16 cellular contexts compared by ENCODE assay signal in genomic region chr5:178078197-178078995, GRCh38. TPM values are rescaled to one million over a fixed set of nuclear protein-coding genes. Genes with fewer than 3 reads are reported as not detected.
DNase-seq lines count a peak whose midpoint lies in the region; ATAC-seq and TF ChIP-seq lines count a peak whose summit lies in the region.
"Had no signal": no experiment of that assay in that cellular context is flagged by ENCODE, and none has a peak within 500 bp of the region (broad histone marks: within the 10 kb centered on the region; RNA-seq: fewer than 3 reads in every experiment).

No MANE protein-coding gene starts in this region.

- no peaks in the 10 kb centered on the region for H3K9me3 ChIP-seq in SJCRH30 (replicated peaks)
- no peaks in the 10 kb centered on the region for H3K9me3 ChIP-seq in fibroblast of lung (ENCODE audit: control insufficient read depth, insufficient read depth, low read depth, low read length)
- H3K9me3 ChIP-seq in heart right ventricle: no peaks in the 10 kb centered on the region
- H3K9me3 ChIP-seq: colonic mucosa, heart left ventricle had no signal

- peak overlapping the region; percentile 32 for H3K4me2 ChIP-seq in fibroblast of lung (ENCODE audit: extremely low read depth, insufficient read depth, low read length)

- no peaks in the 10 kb centered on the region for H3K27me3 ChIP-seq in SJCRH30
- peaks cover 19% of the 10 kb centered on the region for H3K27me3 ChIP-seq in fibroblast of lung (ENCODE audit: control insufficient read depth, insufficient read depth, low read length)
- peaks cover 0 to 38% (median 23%) of the 10 kb centered on the region in 7 donors for H3K27me3 ChIP-seq in heart right ventricle
- H3K27me3 ChIP-seq: colonic mucosa had no signal

- H3K79me2 ChIP-seq in fibroblast of lung (ENCODE audit: control insufficient read depth, insufficient read depth, low read length): no peaks in the 10 kb centered on the region

- intact Hi-C loops in heart right ventricle (cut with DNase I): loop anchor here in 8 of 10 donors (1.0 to 5.0 kb wide), 5 partner anchors 34 to 1099 kb away; partner anchors contain the start of gene N4BP3 (in 1 of the 8)

- WGBS in heart right ventricle, 2 donors: 80 to 87% methylated on average over 22 of the region's 22 CpGs

- ATAC-seq in heart right ventricle: no peak
- ATAC-seq: heart left ventricle had no signal

- TF ChIP-seq CTCF in fibroblast of lung (conservative IDR thresholded peaks at IDR 0.05 in 1 of 2, IDR thresholded peaks at IDR 0.05 in 1 of 2; ENCODE audit: low read depth in 1 of 2, low read length in 2 of 2) (no peak), heart right ventricle (IDR thresholded peaks at IDR 0.05) (no peak)

- DNase-seq in SIG-M5 treated with dmso at 0.1 percent for 504 hours (lab: John Stamatoyannopoulos, UW; ENCODE audit: unreplicated experiment) (peak; percentile 81), SIG-M5 (lab: John Stamatoyannopoulos, UW) (no peak), SJCRH30 (peak; percentile 84 to 88), fibroblast of lung (ENCODE audit: low read depth in 2 of 2) (peak; percentile 82 to 88), RPMI8226 (no peak), AML-193 (lab: John Stamatoyannopoulos, UW) (no peak), heart right ventricle (no peak)
- no peak for DNase-seq in stimulated activated CD4-positive, alpha-beta T cell treated with anti-CD3 and anti-CD28 coated beads, Interleukin-4, amount 100 ng/mL, for 4 hours
- DNase-seq: activated CD4-positive, alpha-beta memory T cell treated with anti-CD3 and anti-CD28 coated beads for 36 hours; activated naive CD4-positive, alpha-beta T cell; colonic mucosa; DND-41; heart left ventricle; NCI-H1092; NCI-H748 treated with DMSO at 0.1 percent for 48 hours had no signal

- no peak overlapping the region for H2AFZ ChIP-seq in fibroblast of lung (ENCODE audit: low read length)

- H3K36me3 ChIP-seq in SJCRH30 (no peaks in the 10 kb centered on the region), fibroblast of lung (ENCODE audit: control insufficient read depth, insufficient read depth, low read length) (no peaks in the 10 kb centered on the region), heart right ventricle (no peaks in the 10 kb centered on the region)
- H3K36me3 ChIP-seq: colonic mucosa, heart left ventricle had no signal

- no peaks in the 10 kb centered on the region for H4K20me1 ChIP-seq in fibroblast of lung (ENCODE audit: control insufficient read depth, extremely low read depth, insufficient read depth, low read length)

- H3K9ac ChIP-seq in fibroblast of lung (ENCODE audit: insufficient read depth, low read length): no peak overlapping the region

- peak overlapping the region; percentile 9; the same call in 1 of the 2 replicates for H3K4me3 ChIP-seq in SJCRH30
- peak overlapping the region in 1 of 4 experiments; percentile 3 for H3K4me3 ChIP-seq in fibroblast of lung (replicated peaks in 1 of 4; ENCODE audit: control extremely low read depth in 1 of 4, insufficient read depth in 1 of 4, low read depth in 3 of 4, low read length in 4 of 4)
- no peak overlapping the region for H3K4me3 ChIP-seq in heart right ventricle
- H3K4me3 ChIP-seq: colonic mucosa, heart left ventricle, lung had no signal

- H3K27ac ChIP-seq in SJCRH30 (peak overlapping the region; percentile 40), fibroblast of lung (ENCODE audit: insufficient read depth, low read length) (no peak overlapping the region), heart right ventricle (no peak overlapping the region)
- H3K27ac ChIP-seq: colonic mucosa, heart left ventricle had no signal

- peaks cover 24% of the 10 kb centered on the region for H3K4me1 ChIP-seq in SJCRH30
- peaks cover 2% of the 10 kb centered on the region for H3K4me1 ChIP-seq in fibroblast of lung (ENCODE audit: control insufficient read depth, extremely low read depth, insufficient read depth, low read length)
- H3K4me1 ChIP-seq in heart right ventricle: peaks cover 0 to 6% (median 0%) of the 10 kb centered on the region in 9 donors
- H3K4me1 ChIP-seq: colonic mucosa had no signal

RNA-seq across cellular contexts. Expression of gene N4BP3, which starts 34.9 kb away (rescaled TPM):
- total RNA-seq in SJCRH30 (2014; rRNA removed; shearing (Covaris generic)): 43.8 and 45.8 TPM in 2 replicates
- total RNA-seq in fibroblast of lung: 0.26 and 0.83 TPM in 2 replicates
- polyA plus RNA-seq in fibroblast of lung: 0.06 and 0.19 TPM in 2 replicates
- 0.12 and 0.44 TPM in 2 replicates for polyA plus RNA-seq in fibroblast of lung (2012)
- 0.20 TPM in 1 of 2 replicates, not detected in the other for polyA minus RNA-seq in fibroblast of lung (ENCODE audit: low replicate concordance)
- 1 to 10 TPM; 1.1 to 5.5 (median 2.5) TPM for total RNA-seq in heart right ventricle
- 1 to 10 TPM; 2.9 to 3.4 TPM for polyA plus RNA-seq in heart right ventricle

RNA-seq across cellular contexts. Expression of gene RMND5B, which starts 52.4 kb away (rescaled TPM):
- 24.6 and 24.7 TPM in 2 replicates for total RNA-seq in SJCRH30 (2014; rRNA removed; shearing (Covaris generic))
- 22.3 and 23.4 TPM in 2 replicates for total RNA-seq in fibroblast of lung
- polyA plus RNA-seq in fibroblast of lung: 22.1 and 22.5 TPM in 2 replicates
- polyA plus RNA-seq in fibroblast of lung (2012): 19.4 and 22.9 TPM in 2 replicates
- 38.1 and 51.7 TPM in 2 replicates for polyA minus RNA-seq in fibroblast of lung (ENCODE audit: low replicate concordance)
- 10 to 100 TPM; 29.1 to 38.5 (median 32.8) TPM for total RNA-seq in heart right ventricle
- 10 to 100 TPM; 29.3 to 34.2 TPM for polyA plus RNA-seq in heart right ventricle

Comparison
In these comparisons a context has a peak if more than half of its experiments do, and no peak if none do; other contexts are left out.
1. DNase-seq: peak in SIG-M5 treated with dmso at 0.1 percent for 504 hours (single experiment), SJCRH30 (2 of 2) and fibroblast of lung (2 of 2); none in SIG-M5 (single experiment), RPMI8226 (single experiment), AML-193 (0 of 2), stimulated activated CD4-positive, alpha-beta T cell treated with anti-CD3 and anti-CD28 coated beads, Interleukin-4, amount 100 ng/mL, for 4 hours (0 of 2) and heart right ventricle (0 of 2).